ENCODE assay signal across 1 cellular context in the genomic region with DNA sequence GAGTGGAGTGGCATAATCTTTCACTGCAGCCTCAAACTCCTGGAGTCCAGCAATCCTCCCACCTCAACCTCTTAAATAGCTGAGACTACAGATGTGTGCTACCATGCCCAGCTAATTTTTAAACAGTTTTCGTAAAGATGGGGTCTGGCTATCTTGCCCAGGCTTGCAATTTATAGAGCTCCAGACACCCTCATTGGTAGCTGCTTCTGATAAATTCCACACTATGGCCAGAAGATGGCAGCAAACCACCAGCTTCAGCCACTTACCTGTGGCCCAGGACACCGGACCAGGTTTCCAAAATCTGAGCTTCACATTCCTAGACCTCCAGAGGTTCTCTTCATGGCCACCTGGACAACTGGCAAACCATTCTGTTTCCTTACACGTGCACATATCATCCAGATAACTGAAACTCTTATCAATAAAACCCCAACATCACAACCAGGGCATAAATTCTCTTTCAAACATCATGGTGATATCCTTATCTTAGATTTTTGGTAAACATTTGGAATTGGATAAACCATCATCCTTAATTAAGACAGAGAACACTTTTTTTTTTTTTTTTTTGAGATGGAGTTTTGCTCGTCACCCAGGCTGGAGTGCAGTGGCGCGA.
TF ChIP-seq lines count a peak whose summit lies in the region.

No MANE protein-coding gene starts in this region.

TF ChIP-seq in IMR-90, 13 proteins besides CTCF, POLR2A, EP300 and RAD21:
- TF ChIP-seq MXI1 (IDR thresholded peaks at IDR 0.05; ENCODE audit: borderline replicate concordance, low read depth, low read length): no peak
- TF ChIP-seq SMC3 (IDR thresholded peaks at IDR 0.05; ENCODE audit: low read depth, low read length): peak; percentile 46
